In the genomic region with DNA sequence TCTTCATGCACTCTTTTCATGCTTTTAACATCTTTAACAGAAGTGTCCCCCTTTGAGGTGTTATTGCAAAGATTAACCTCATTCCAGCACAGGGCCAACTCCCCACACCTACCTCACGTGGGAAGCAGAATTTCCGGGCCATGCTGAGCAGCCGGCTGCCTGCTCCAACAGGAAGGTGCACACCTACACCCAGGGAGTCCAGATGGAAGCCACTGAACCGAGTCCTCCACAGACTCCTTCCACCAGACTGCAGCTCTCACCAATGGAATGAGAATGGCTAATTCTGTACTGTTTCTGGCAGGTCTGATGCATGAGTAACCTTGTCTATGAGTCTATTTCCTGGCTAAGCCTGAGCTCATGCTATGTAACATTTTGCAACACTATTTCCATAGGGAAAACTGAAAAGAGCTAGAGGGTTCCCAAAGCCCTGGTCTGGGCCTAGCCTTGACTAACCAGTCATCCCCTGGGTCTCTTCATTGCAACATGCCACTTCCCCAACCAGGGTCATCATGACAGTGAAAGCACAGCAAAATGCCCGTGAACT, we compare ENCODE assay signal across 9 cellular contexts. TPM values are rescaled to one million over a fixed set of nuclear protein-coding genes. Genes with fewer than 3 reads are reported as not detected.
DNase-seq lines count a peak whose midpoint lies in the region; ATAC-seq and TF ChIP-seq lines count a peak whose summit lies in the region.
"Had no signal": no experiment of that assay in that cellular context is flagged by ENCODE, and none has a peak within 500 bp of the region (broad histone marks: within the 10 kb centered on the region; RNA-seq: fewer than 3 reads in every experiment).

No MANE protein-coding gene starts in this region.

- no peak overlapping the region for H3K4me3 Mint-ChIP-seq in type B pancreatic cell

- intact Hi-C loops in left lung (cut with DNase I): no loop called here

- H3K36me3 ChIP-seq in brain microvascular endothelial cell (replicated peaks) (peaks cover 32% of the 10 kb centered on the region), left lung (peaks cover 0 to 81% of the 10 kb centered on the region in 2 donors)

- H3K9me3 ChIP-seq in left lung: no peaks in the 10 kb centered on the region

- peak overlapping the region; percentile 98 for H3K27ac ChIP-seq in brain microvascular endothelial cell
- peak overlapping the region in 1 of 2 donors; percentile 43 for H3K27ac ChIP-seq in left lung

- no peaks in the 10 kb centered on the region for H3K9me3 Mint-ChIP-seq in type B pancreatic cell

- peaks cover 12% of the 10 kb centered on the region for H3K27me3 Mint-ChIP-seq in type B pancreatic cell

- no peaks in the 10 kb centered on the region for H3K4me1 Mint-ChIP-seq in type B pancreatic cell (ENCODE audit: unreplicated experiment)

- in situ Hi-C loops in brain microvascular endothelial cell (cut with HindIII; ENCODE audit: low pct_ligation_motif_present, low sequenced_read_pairs): no loop called here

- H3K4me1 ChIP-seq in left lung: peaks cover 0 to 10% of the 10 kb centered on the region in 2 donors

- H3K27me3 ChIP-seq in brain microvascular endothelial cell (replicated peaks) (no peaks in the 10 kb centered on the region), left lung (peaks cover 0 to 7% of the 10 kb centered on the region in 2 donors)

- H3K4me3 ChIP-seq in brain microvascular endothelial cell (ENCODE audit: low read depth, low read length) (peak overlapping the region; percentile 27), left lung (no peak overlapping the region)

- ATAC-seq in left lung (peak; percentile 56), HG02571 (IDR thresholded peaks at IDR 0.05; ENCODE audit: unreplicated experiment) (no peak)

- no peak overlapping the region for H3K27ac Mint-ChIP-seq in type B pancreatic cell

- peak; percentile 83 for DNase-seq in 8988T
- peak; percentile 91 for DNase-seq in HPDE6-E6E7 (ENCODE audit: extremely low spot score)
- peak; percentile 92 for DNase-seq in brain microvascular endothelial cell
- DNase-seq in left lung: peak in 1 of 2 donors; percentile 34
- no peak for DNase-seq in activated effector memory CD4-positive, alpha-beta T cell treated with Interleukin-2 at 50 U/mL for 16 hours
- no peak for DNase-seq in NCI-H82 (lab: John Stamatoyannopoulos, UW)
- DNase-seq in type B pancreatic cell (ENCODE audit: extremely low spot score, unreplicated experiment): no peak
- DNase-seq: NCI-H187 treated with DMSO at 0.1 percent for 48 hours had no signal

- H3K36me3 Mint-ChIP-seq in type B pancreatic cell: peaks cover 16% of the 10 kb centered on the region

- TF ChIP-seq CTCF in brain microvascular endothelial cell (IDR thresholded peaks at IDR 0.05; ENCODE audit: low read depth, low read length, missing control alignments) (no peak), left lung (IDR thresholded peaks at IDR 0.05) (no peak), type B pancreatic cell (conservative IDR thresholded peaks at IDR 0.05) (no peak)

RNA-seq across cellular contexts. Expression of a gene that starts 11.0 kb away (rescaled TPM):
- total RNA-seq in left lung (1 to 10 TPM in 1 of 2 donors, under 1 TPM in 1; 0.68 to 1.4 TPM), type B pancreatic cell (ENCODE audit: low replicate concordance) (0.29 and 3.8 TPM in 2 replicates)

RNA-seq across cellular contexts. Expression of a gene that starts 31.3 kb away (rescaled TPM):
- total RNA-seq in left lung (1 to 10 TPM in 1 of 2 donors, under 1 TPM in 1; 0.96 to 1.0 TPM), type B pancreatic cell (ENCODE audit: low replicate concordance) (0.07 TPM in 1 of 2 replicates, not detected in the other)

RNA-seq across cellular contexts. Expression of a gene that starts 33.7 kb away (rescaled TPM):
- total RNA-seq in left lung: 10 to 100 TPM; 30.6 to 40.5 TPM
- total RNA-seq in type B pancreatic cell (ENCODE audit: low replicate concordance): 36.7 and 50.4 TPM in 2 replicates

Comparison
In these comparisons a context has a peak if more than half of its experiments do, and no peak if none do; other contexts are left out.
1. DNase-seq: peak in 8988T (single experiment), HPDE6-E6E7 (single experiment) and brain microvascular endothelial cell (single experiment); none in activated effector memory CD4-positive, alpha-beta T cell treated with Interleukin-2 at 50 U/mL for 16 hours (single experiment), NCI-H82 (single experiment) and type B pancreatic cell (single experiment).